In genomic region chr6:134470090-134470975, GRCh38 we compare ENCODE assay signal across 33 cellular contexts.
"Had no signal": no experiment of that assay in that cellular context is flagged by ENCODE, and none has a peak within 500 bp of the region (broad histone marks: within the 10 kb centered on the region; RNA-seq: fewer than 3 reads in every experiment).

No MANE protein-coding gene starts in this region.

- ATAC-seq: activated CD4-positive, CD25-positive, alpha-beta regulatory T cell treated with anti-CD3 and anti-CD28 coated beads, Interleukin-2, amount 50 U/mL, for 24 hours; activated T-cell treated with anti-CD3 and anti-CD28 coated beads, Interleukin-2, amount 50 U/mL, for 4 hours; activated T-helper 17 cell treated with anti-CD3 and anti-CD28 coated beads, Interleukin-2, amount 50 U/mL, for 72 hours; left cardiac atrium; left ventricle myocardium superior; mucosa of descending colon; natural killer cell treated with Interleukin-12 subunit alpha and Interleukin-12 subunit beta and Interleukin-15 and Interleukin-18, amount 100 ng/mL, for 72 hours; T-helper 17 cell had no signal

- H3K4me1 ChIP-seq: breast epithelium, right atrium auricular region, spleen had no signal

- H3K36me3 Mint-ChIP-seq: natural killer cell treated with Interleukin-12 subunit alpha and Interleukin-12 subunit beta and Interleukin-15 and Interleukin-18, amount 100 ng/mL, for 72 hours; type B pancreatic cell had no signal

- H3K36me3 ChIP-seq: breast epithelium, esophagus squamous epithelium, pancreas, right atrium auricular region, spleen, thoracic aorta, vagina, WERI-Rb-1 had no signal

- H3K27me3 Mint-ChIP-seq: activated CD4-positive, alpha-beta memory T cell treated with anti-CD3 and anti-CD28 coated beads, Interleukin-2, amount 10 ng/mL, durations not matched to agents 7 days and 5 days; activated CD4-positive, alpha-beta T cell treated with anti-CD3 and anti-CD28 coated beads, Interleukin-2, amount 10 ng/mL, durations not matched to agents 7 days and 5 days; activated T-helper 17 cell treated with anti-CD3 and anti-CD28 coated beads, Interleukin-2, amount 50 U/mL, for 72 hours; central memory CD8-positive, alpha-beta T cell; natural killer cell treated with Interleukin-12 subunit alpha and Interleukin-12 subunit beta and Interleukin-15 and Interleukin-18, amount 100 ng/mL, for 72 hours; T-helper 17 cell; type B pancreatic cell had no signal

- H3K27me3 ChIP-seq: breast epithelium, esophagus squamous epithelium, hepatocyte, pancreas, right atrium auricular region, spleen, vagina had no signal

- H3K4me2 ChIP-seq: hepatocyte had no signal

- DNase-seq: activated CD4-positive, alpha-beta memory T cell treated with anti-CD3 and anti-CD28 coated beads, Interleukin-2, amount 10 ng/mL, durations not matched to agents 7 days and 5 days; activated CD4-positive, alpha-beta T cell treated with anti-CD3 and anti-CD28 coated beads, Interleukin-2, amount 10 ng/mL, durations not matched to agents 7 days and 5 days; activated CD8-positive, alpha-beta memory T cell treated with anti-CD3 and anti-CD28 coated beads, Interleukin-2, amount 50 U/mL, for 48 hours; activated gamma-delta T cell treated with Interleukin-2 at 50 U/mL for 16 hours; activated naive CD4-positive, alpha-beta T cell treated with anti-CD3 and anti-CD28 coated beads, Interleukin-2, amount 50 U/mL, for 16 hours; activated T-cell treated with anti-CD3 and anti-CD28 coated beads, Interleukin-2, amount 50 U/mL, for 4 hours; effector CD4-positive, alpha-beta T cell; esophagus squamous epithelium; foreskin melanocyte; glutamatergic neuron; islet precursor cell; left cardiac atrium; left ventricle myocardium superior; mucosa of descending colon; nucleus accumbens; pancreas; spleen; stimulated activated naive CD4-positive, alpha-beta T cell; T-helper 17 cell; T1000; WERI-Rb-1 had no signal

- H3K9me3 ChIP-seq: breast epithelium, esophagus squamous epithelium, mucosa of descending colon, pancreas, right atrium auricular region, spleen, thoracic aorta, vagina had no signal

- H3K27ac Mint-ChIP-seq: activated CD4-positive, alpha-beta memory T cell treated with anti-CD3 and anti-CD28 coated beads, Interleukin-2, amount 10 ng/mL, durations not matched to agents 7 days and 5 days; activated CD4-positive, alpha-beta T cell treated with anti-CD3 and anti-CD28 coated beads, Interleukin-2, amount 10 ng/mL, durations not matched to agents 7 days and 5 days; activated T-helper 17 cell treated with anti-CD3 and anti-CD28 coated beads, Interleukin-2, amount 50 U/mL, for 72 hours; dendritic cell treated with granulocyte-macrophage colony-stimulating factor and Interleukin-4, amounts not matched to agents 40 ng/mL and 50 ng/mL, for 4 days; natural killer cell treated with Interleukin-12 subunit alpha and Interleukin-12 subunit beta and Interleukin-15 and Interleukin-18, amount 100 ng/mL, for 72 hours; T-helper 17 cell; type B pancreatic cell had no signal

- H3K4me3 Mint-ChIP-seq: activated CD4-positive, alpha-beta memory T cell treated with anti-CD3 and anti-CD28 coated beads, Interleukin-2, amount 10 ng/mL, durations not matched to agents 7 days and 5 days; activated CD4-positive, alpha-beta T cell treated with anti-CD3 and anti-CD28 coated beads, Interleukin-2, amount 10 ng/mL, durations not matched to agents 7 days and 5 days; activated T-cell treated with anti-CD3 and anti-CD28 coated beads, Interleukin-2, amount 50 U/mL, for 4 hours; activated T-helper 17 cell treated with anti-CD3 and anti-CD28 coated beads, Interleukin-2, amount 50 U/mL, for 72 hours; central memory CD8-positive, alpha-beta T cell; dendritic cell treated with granulocyte-macrophage colony-stimulating factor and Interleukin-4, amounts not matched to agents 40 ng/mL and 50 ng/mL, for 4 days; natural killer cell treated with Interleukin-12 subunit alpha and Interleukin-12 subunit beta and Interleukin-15 and Interleukin-18, amount 100 ng/mL, for 72 hours; T-helper 17 cell; type B pancreatic cell had no signal

- H3K9me3 Mint-ChIP-seq: activated CD4-positive, alpha-beta memory T cell treated with anti-CD3 and anti-CD28 coated beads, Interleukin-2, amount 10 ng/mL, durations not matched to agents 7 days and 5 days; activated CD4-positive, alpha-beta T cell treated with anti-CD3 and anti-CD28 coated beads, Interleukin-2, amount 10 ng/mL, durations not matched to agents 7 days and 5 days; activated T-cell treated with anti-CD3 and anti-CD28 coated beads, Interleukin-2, amount 50 U/mL, for 4 hours; activated T-helper 17 cell treated with anti-CD3 and anti-CD28 coated beads, Interleukin-2, amount 50 U/mL, for 72 hours; central memory CD8-positive, alpha-beta T cell; dendritic cell treated with granulocyte-macrophage colony-stimulating factor and Interleukin-4, amounts not matched to agents 40 ng/mL and 50 ng/mL, for 4 days; natural killer cell treated with Interleukin-12 subunit alpha and Interleukin-12 subunit beta and Interleukin-15 and Interleukin-18, amount 100 ng/mL, for 72 hours; type B pancreatic cell had no signal

- H3K4me3 ChIP-seq: breast epithelium, esophagus squamous epithelium, hepatocyte, mucosa of descending colon, pancreas, right atrium auricular region, spleen, thoracic aorta, vagina had no signal

- H2AFZ ChIP-seq: hepatocyte had no signal

- H3K4me1 Mint-ChIP-seq: activated CD4-positive, alpha-beta memory T cell treated with anti-CD3 and anti-CD28 coated beads, Interleukin-2, amount 10 ng/mL, durations not matched to agents 7 days and 5 days; activated CD4-positive, alpha-beta T cell treated with anti-CD3 and anti-CD28 coated beads, Interleukin-2, amount 10 ng/mL, durations not matched to agents 7 days and 5 days; activated T-helper 17 cell treated with anti-CD3 and anti-CD28 coated beads, Interleukin-2, amount 50 U/mL, for 72 hours; central memory CD8-positive, alpha-beta T cell had no signal

- H3K27ac ChIP-seq: breast epithelium, epithelial cell of prostate, esophagus squamous epithelium, hepatocyte, right atrium auricular region, spleen, thoracic aorta, vagina, WERI-Rb-1 had no signal

- H3K79me2 ChIP-seq: hepatocyte had no signal
